ENCODE assay signal across 16 cellular contexts in the genomic region with DNA sequence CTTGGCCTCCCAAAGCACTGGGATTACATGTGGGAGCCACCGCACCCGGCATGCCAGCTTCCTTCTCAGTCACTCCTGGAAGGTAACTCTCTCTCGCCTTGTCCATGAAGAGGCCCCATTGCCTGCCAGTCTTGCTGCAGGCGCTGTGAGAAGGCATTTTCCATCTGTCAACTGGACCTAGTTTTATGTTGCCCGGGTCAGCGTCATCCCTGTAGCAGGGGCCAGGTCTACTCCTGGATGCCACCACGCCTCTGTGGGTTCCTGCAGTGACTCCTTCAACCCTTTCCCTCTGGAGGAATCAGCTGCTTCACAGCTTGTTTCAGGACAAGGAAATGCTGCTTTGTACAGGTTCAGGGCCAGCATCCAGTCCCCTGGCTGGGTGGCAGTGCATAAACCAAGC. TPM values are rescaled to one million over a fixed set of nuclear protein-coding genes. Genes with fewer than 3 reads are reported as not detected.
DNase-seq lines count a peak whose midpoint lies in the region; ATAC-seq lines count a peak whose summit lies in the region.
"Had no signal": no experiment of that assay in that cellular context is flagged by ENCODE, and none has a peak within 500 bp of the region (broad histone marks: within the 10 kb centered on the region; RNA-seq: fewer than 3 reads in every experiment).

No MANE protein-coding gene starts in this region.

- no peaks in the 10 kb centered on the region for H3K9me3 Mint-ChIP-seq in activated CD4-positive, alpha-beta memory T cell treated with anti-CD3 and anti-CD28 coated beads for 36 hours
- no peaks in the 10 kb centered on the region for H3K9me3 Mint-ChIP-seq in naive B cell
- H3K9me3 Mint-ChIP-seq: stimulated activated naive CD8-positive, alpha-beta T cell treated with anti-CD3 and anti-CD28 coated beads, Interleukin-15, amount 100 ng/mL, for 72 hours had no signal

- H3K4me1 ChIP-seq in BLaER1 treated with 17β-estradiol and CSF1 and Interleukin-3, amounts not matched to agents 10 nM and 100 nM, result peaks cover 69 to 100% (median 90%) of the 10 kb centered on the region in 10 experiments
- no peaks in the 10 kb centered on the region for H3K4me1 ChIP-seq in HAP-1
- H3K4me1 ChIP-seq: uterus had no signal

- H3K27ac Mint-ChIP-seq in activated CD4-positive, alpha-beta memory T cell treated with anti-CD3 and anti-CD28 coated beads for 36 hours, result peak overlapping the region; percentile 40
- H3K27ac Mint-ChIP-seq in naive B cell, result peak overlapping the region in 5 of 6 donors; percentile 61 to 94 (median 90)

- H3K27me3 Mint-ChIP-seq in activated CD4-positive, alpha-beta memory T cell treated with anti-CD3 and anti-CD28 coated beads for 36 hours, result no peaks in the 10 kb centered on the region
- H3K27me3 Mint-ChIP-seq in naive B cell, result no peaks in the 10 kb centered on the region
- H3K27me3 Mint-ChIP-seq: stimulated activated naive CD8-positive, alpha-beta T cell treated with anti-CD3 and anti-CD28 coated beads, Interleukin-15, amount 100 ng/mL, for 72 hours had no signal

- H3K27ac ChIP-seq in BLaER1 treated with 17β-estradiol and CSF1 and Interleukin-3, amounts not matched to agents 10 nM and 100 nM, result peak overlapping the region in 10 of 11 experiments; percentile 21 to 87 (median 83); a peak in 19 of 22 replicates
- H3K27ac ChIP-seq: uterus had no signal

- in situ Hi-C loops in G401 (cut with HindIII; ENCODE audit: low sequenced_read_pairs) (no loop called here), HAP-1 (cut with MboI; ENCODE audit: low sequenced_read_pairs) (no loop called here)

- H4K20me1 ChIP-seq in BLaER1 treated with 17β-estradiol and CSF1 and Interleukin-3, amounts not matched to agents 10 nM and 100 nM, result peaks cover 0 to 61% (median 16%) of the 10 kb centered on the region in 11 experiments; a peak in 16 of 22 replicates

- DNase-seq in G401 (ENCODE audit: low spot score) (peak; percentile 18), naive B cell (no peak), HAP-1 (ENCODE audit: low spot score in 2 of 2) (no peak)
- no peak for DNase-seq in activated CD4-positive, alpha-beta memory T cell treated with anti-CD3 and anti-CD28 coated beads for 36 hours
- DNase-seq: anterior cingulate cortex; DMS79; HCEC 1CT; NCI-H1092 treated with DMSO at 0.1 percent for 48 hours; SHP77 treated with DMSO at 0.1 percent for 48 hours; stimulated activated naive CD8-positive, alpha-beta T cell treated with anti-CD3 and anti-CD28 coated beads, Interleukin-15, amount 100 ng/mL, for 72 hours; uterus had no signal

- no peak overlapping the region for H3K4me3 Mint-ChIP-seq in activated CD4-positive, alpha-beta memory T cell treated with anti-CD3 and anti-CD28 coated beads for 36 hours
- H3K4me3 Mint-ChIP-seq in naive B cell, result peak overlapping the region; percentile 64 to 100 (median 72)

- no peak for ATAC-seq in naive B cell (ENCODE audit: low read depth in 2 of 2)
- ATAC-seq in GM19452 (IDR thresholded peaks at IDR 0.05; ENCODE audit: unreplicated experiment), result no peak
- ATAC-seq in GM21737 (IDR thresholded peaks at IDR 0.05; ENCODE audit: unreplicated experiment), result no peak
- ATAC-seq in GM18498 (IDR thresholded peaks at IDR 0.05; ENCODE audit: unreplicated experiment), result no peak

- peaks cover 30% of the 10 kb centered on the region for H3K4me1 Mint-ChIP-seq in activated CD4-positive, alpha-beta memory T cell treated with anti-CD3 and anti-CD28 coated beads for 36 hours (ENCODE audit: low read depth)
- peaks cover 43 to 59% (median 55%) of the 10 kb centered on the region in 3 donors for H3K4me1 Mint-ChIP-seq in naive B cell

- H3K4me3 ChIP-seq in BLaER1 treated with 17β-estradiol and CSF1 and Interleukin-3, amounts not matched to agents 10 nM and 100 nM, result peak overlapping the region in 3 of 10 experiments; percentile 26 to 41 (median 33); a peak in 6 of 20 replicates
- H3K4me3 ChIP-seq in HAP-1, result no peak overlapping the region
- H3K4me3 ChIP-seq: uterus had no signal

- intact Hi-C loops in activated CD4-positive, alpha-beta memory T cell treated with anti-CD3 and anti-CD28 coated beads for 36 hours (cut with micrococcal nuclease), result loop anchor here (5.0 to 10.0 kb wide), 3 partner anchors 48 to 75 kb away; partner anchors contain the start of gene CLUAP1

- peaks cover 7 to 50% (median 41%) of the 10 kb centered on the region in 11 experiments; a peak in 21 of 22 replicates for H3K36me3 ChIP-seq in BLaER1 treated with 17β-estradiol and CSF1 and Interleukin-3, amounts not matched to agents 10 nM and 100 nM
- no peaks in the 10 kb centered on the region; the same call in 1 of the 2 replicates for H3K36me3 ChIP-seq in HAP-1 (replicated peaks)
- H3K36me3 ChIP-seq: uterus had no signal

- H3K9me3 ChIP-seq in BLaER1 treated with 17β-estradiol and CSF1 and Interleukin-3, amounts not matched to agents 10 nM and 100 nM (replicated peaks in 1 of 11), result no peaks in the 10 kb centered on the region
- no peaks in the 10 kb centered on the region for H3K9me3 ChIP-seq in HAP-1
- H3K9me3 ChIP-seq: uterus had no signal

- CTCF ChIA-PET in activated CD4-positive, alpha-beta memory T cell treated with anti-CD3 and anti-CD28 coated beads for 36 hours (lab: Charles Lee), result no interaction called here

- H3K36me3 Mint-ChIP-seq in activated CD4-positive, alpha-beta memory T cell treated with anti-CD3 and anti-CD28 coated beads for 36 hours, result peaks cover 6% of the 10 kb centered on the region
- no peaks in the 10 kb centered on the region for H3K36me3 Mint-ChIP-seq in naive B cell

- H3K27me3 ChIP-seq in BLaER1 treated with 17β-estradiol and CSF1 and Interleukin-3, amounts not matched to agents 10 nM and 100 nM, result no peaks in the 10 kb centered on the region
- no peaks in the 10 kb centered on the region for H3K27me3 ChIP-seq in HAP-1 (ENCODE audit: low read depth)
- H3K27me3 ChIP-seq: uterus had no signal

- H3K4me2 ChIP-seq in BLaER1 treated with 17β-estradiol and CSF1 and Interleukin-3, amounts not matched to agents 10 nM and 100 nM, result peak overlapping the region; percentile 94 to 100 (median 97)

- POLR2A ChIA-PET in activated CD4-positive, alpha-beta memory T cell treated with anti-CD3 and anti-CD28 coated beads for 36 hours (lab: Charles Lee), result interaction anchor here (0.6 kb wide), 1 partner anchor 550 kb away, joined by 3 read pairs; no protein-coding TSS in a partner anchor

- peak overlapping the region; percentile 50 to 81 (median 74); a peak in 19 of 22 replicates for H3K9ac ChIP-seq in BLaER1 treated with 17β-estradiol and CSF1 and Interleukin-3, amounts not matched to agents 10 nM and 100 nM

RNA-seq across cellular contexts. Expression of gene NLRC3, which starts 2.6 kb away (rescaled TPM):
- total RNA-seq in G401 (2014; rRNA removed; shearing (Covaris generic)), result 0.12 TPM in 1 of 2 replicates, not detected in the other
- total RNA-seq in activated CD4-positive, alpha-beta memory T cell treated with anti-CD3 and anti-CD28 coated beads for 36 hours, result 10 to 100 TPM; 25.9 to 28.4 TPM
- 10 to 100 TPM in 4 of 6 donors, 1 to 10 TPM in 2; 7.9 to 20.8 (median 11.2) TPM for polyA plus RNA-seq in naive B cell (ENCODE audit: low read depth in 6 of 6)
- total RNA-seq: epithelial cell of proximal tubule had no signal

RNA-seq across cellular contexts. Expression of gene SLX4, which starts 31.6 kb away (rescaled TPM):
- 4.8 and 5.9 TPM in 2 replicates for total RNA-seq in G401 (2014; rRNA removed; shearing (Covaris generic))
- 10 to 100 TPM; 13.4 to 15.3 TPM for total RNA-seq in activated CD4-positive, alpha-beta memory T cell treated with anti-CD3 and anti-CD28 coated beads for 36 hours
- polyA plus RNA-seq in naive B cell (ENCODE audit: low read depth in 6 of 6), result 1 to 10 TPM in 1 of 6 donors, under 1 TPM in 5; 0.29 to 1.6 (median 0.74) TPM

Comparison
In these comparisons a context has a peak if more than half of its experiments do, and no peak if none do; other contexts are left out.
1. RNA of gene NLRC3, which starts 2.6 kb away (total RNA-seq): 25.9 to 28.4 TPM in activated CD4-positive, alpha-beta memory T cell treated with anti-CD3 and anti-CD28 coated beads for 36 hours; 0.12 TPM in G401; every median in the first group is over 10 times any median in the second.